ENCODE assay signal across 22 cellular contexts in the genomic region with DNA sequence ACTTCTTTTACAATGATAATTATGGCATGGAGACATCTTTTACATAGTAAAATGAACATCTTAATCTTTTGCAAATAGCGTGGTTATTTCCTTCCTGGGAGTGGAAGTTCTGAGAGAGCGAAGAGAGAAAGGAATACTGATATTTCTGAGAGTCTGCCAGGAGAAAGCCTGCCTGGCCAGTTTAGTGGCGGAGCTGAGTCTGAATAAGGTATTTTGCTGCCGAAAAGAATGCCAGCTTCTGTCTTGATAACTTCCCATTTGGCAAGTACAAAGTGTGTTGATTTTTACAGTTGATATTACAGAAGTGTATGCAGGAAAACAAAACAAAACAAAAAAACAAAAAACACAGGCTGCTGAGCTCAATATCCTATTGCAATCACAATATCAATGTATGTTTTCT. TPM values are rescaled to one million over a fixed set of nuclear protein-coding genes. Genes with fewer than 3 reads are reported as not detected.
"Had no signal": no experiment of that assay in that cellular context is flagged by ENCODE, and none has a peak within 500 bp of the region (broad histone marks: within the 10 kb centered on the region; RNA-seq: fewer than 3 reads in every experiment).

No MANE protein-coding gene starts in this region.

- H3K27me3 Mint-ChIP-seq: activated CD8-positive, alpha-beta T cell treated with anti-CD3 and anti-CD28 coated beads for 36 hours; activated naive CD4-positive, alpha-beta T cell treated with anti-CD3 and anti-CD28 coated beads, Interleukin-2, amount 10 ng/mL, durations not matched to agents 7 days and 5 days; activated naive CD8-positive, alpha-beta T cell treated with anti-CD3 and anti-CD28 coated beads for 36 hours had no signal

- H3K4me3 Mint-ChIP-seq: activated CD8-positive, alpha-beta T cell treated with anti-CD3 and anti-CD28 coated beads for 36 hours; activated naive CD4-positive, alpha-beta T cell treated with anti-CD3 and anti-CD28 coated beads, Interleukin-2, amount 10 ng/mL, durations not matched to agents 7 days and 5 days; activated naive CD8-positive, alpha-beta T cell treated with anti-CD3 and anti-CD28 coated beads for 36 hours; activated T-cell treated with anti-CD3 and anti-CD28 coated beads, Interleukin-2, amount 50 U/mL, for 72 hours; T-helper 17 cell had no signal

- H3K4me1 Mint-ChIP-seq: activated naive CD4-positive, alpha-beta T cell treated with anti-CD3 and anti-CD28 coated beads, Interleukin-2, amount 10 ng/mL, durations not matched to agents 7 days and 5 days; activated naive CD8-positive, alpha-beta T cell treated with anti-CD3 and anti-CD28 coated beads for 36 hours; T-helper 17 cell had no signal

- ATAC-seq: activated CD8-positive, alpha-beta T cell treated with anti-CD3 and anti-CD28 coated beads for 36 hours; activated T-cell treated with anti-CD3 and anti-CD28 coated beads, Interleukin-2, amount 50 U/mL, for 72 hours; T-helper 17 cell had no signal

- H3K9me3 Mint-ChIP-seq: activated CD8-positive, alpha-beta T cell treated with anti-CD3 and anti-CD28 coated beads for 36 hours; activated naive CD4-positive, alpha-beta T cell treated with anti-CD3 and anti-CD28 coated beads, Interleukin-2, amount 10 ng/mL, durations not matched to agents 7 days and 5 days; activated naive CD8-positive, alpha-beta T cell treated with anti-CD3 and anti-CD28 coated beads for 36 hours; activated T-cell treated with anti-CD3 and anti-CD28 coated beads, Interleukin-2, amount 50 U/mL, for 72 hours; activated T-helper 2 cell treated with anti-CD3 and anti-CD28 coated beads, Interferon-gamma antibody, Interleukin-2, Interleukin-4, amounts not matched to agents 10 μg/mL and 5 μg/mL and 100 μg/mL, durations not matched to agents 14 hours and 24 hours and 36 hours had no signal

- H3K36me3 Mint-ChIP-seq: activated naive CD4-positive, alpha-beta T cell treated with anti-CD3 and anti-CD28 coated beads, Interleukin-2, amount 10 ng/mL, durations not matched to agents 7 days and 5 days; activated naive CD8-positive, alpha-beta T cell treated with anti-CD3 and anti-CD28 coated beads for 36 hours had no signal

- DNase-seq: activated CD4-positive, alpha-beta T cell treated with anti-CD3 and anti-CD28 coated beads, Interleukin-2, amount 50 U/mL, for 1 hour; activated CD4-positive, CD25-positive, alpha-beta regulatory T cell; activated CD8-positive, alpha-beta memory T cell treated with anti-CD3 and anti-CD28 coated beads, Interleukin-2, amount 50 U/mL, for 4 hours; activated CD8-positive, alpha-beta T cell treated with anti-CD3 and anti-CD28 coated beads for 36 hours; activated gamma-delta T cell treated with Interleukin-2 at 50 U/mL for 16 hours; activated naive CD4-positive, alpha-beta T cell treated with anti-CD3 and anti-CD28 coated beads, Interleukin-2, amount 10 ng/mL, durations not matched to agents 7 days and 5 days; activated naive CD8-positive, alpha-beta T cell treated with anti-CD3 and anti-CD28 coated beads for 36 hours; activated T-cell treated with anti-CD3 and anti-CD28 coated beads, Interleukin-2, amount 50 U/mL, for 72 hours; central memory CD4-positive, alpha-beta T cell; MM.1S; NCI-H1105 treated with DMSO at 0.1 percent for 48 hours; NCI-H1436 treated with DMSO at 0.1 percent for 48 hours; NCI-H187; NCI-H2081 treated with DMSO at 0.1 percent for 48 hours; NCI-H446; NCI-H524; SHP77 treated with DMSO at 0.1 percent for 48 hours; T-helper 17 cell; T-helper 9 cell had no signal

- H3K9ac ChIP-seq: KMS-11 had no signal

- H3K27ac ChIP-seq: KMS-11 had no signal

- H3K4me2 ChIP-seq: KMS-11 had no signal

- FAIRE-seq: TTC549 had no signal

- H3K27ac Mint-ChIP-seq: activated CD8-positive, alpha-beta T cell treated with anti-CD3 and anti-CD28 coated beads for 36 hours; activated naive CD4-positive, alpha-beta T cell treated with anti-CD3 and anti-CD28 coated beads, Interleukin-2, amount 10 ng/mL, durations not matched to agents 7 days and 5 days; activated naive CD8-positive, alpha-beta T cell treated with anti-CD3 and anti-CD28 coated beads for 36 hours; activated T-cell treated with anti-CD3 and anti-CD28 coated beads, Interleukin-2, amount 50 U/mL, for 72 hours; activated T-helper 2 cell treated with anti-CD3 and anti-CD28 coated beads, Interferon-gamma antibody, Interleukin-2, Interleukin-4, amounts not matched to agents 10 μg/mL and 5 μg/mL and 100 μg/mL, durations not matched to agents 14 hours and 24 hours and 36 hours; T-helper 17 cell had no signal

RNA-seq across cellular contexts. Expression of a gene that starts 55.9 kb away (rescaled TPM):
- total RNA-seq: activated CD8-positive, alpha-beta T cell treated with anti-CD3 and anti-CD28 coated beads for 36 hours; activated naive CD8-positive, alpha-beta T cell treated with anti-CD3 and anti-CD28 coated beads for 36 hours; activated T-cell treated with anti-CD3 and anti-CD28 coated beads, Interleukin-2, amount 50 U/mL, for 72 hours had no signal
